In the genomic region with DNA sequence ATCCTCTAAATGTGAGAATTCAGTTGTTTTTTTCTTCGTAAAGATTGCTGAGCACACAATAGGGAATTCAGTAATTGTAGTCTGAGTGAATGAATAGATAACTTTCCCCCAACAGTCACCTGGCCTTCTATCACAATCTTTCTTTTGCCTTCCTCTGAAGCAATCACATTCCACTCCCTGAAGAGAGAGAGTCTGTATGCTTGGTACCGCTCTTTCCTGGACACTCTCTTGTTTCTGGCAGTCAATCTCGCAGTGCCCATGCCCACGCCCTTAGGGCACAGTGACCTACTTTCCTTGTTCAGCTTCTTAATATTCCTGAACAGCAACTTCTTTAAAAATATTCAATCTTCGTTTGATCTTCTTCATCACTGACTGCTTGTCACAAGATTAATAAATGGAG, we compare ENCODE assay signal across 18 cellular contexts.
A peak's percentile ranks its signal among the peaks of the same experiment; 100 is the strongest.
DNase-seq lines count a peak whose midpoint lies in the region; ATAC-seq and TF ChIP-seq lines count a peak whose summit lies in the region.
"Had no signal": no experiment of that assay in that cellular context is flagged by ENCODE, and none has a peak within 500 bp of the region (broad histone marks: within the 10 kb centered on the region; RNA-seq: fewer than 3 reads in every experiment).

No MANE protein-coding gene starts in this region.

- H3K4me2 ChIP-seq in GM23248 (ENCODE audit: unreplicated experiment): peak overlapping the region; percentile 87

- TF ChIP-seq CTCF in breast epithelium (IDR thresholded peaks at IDR 0.05) (no peak), heart left ventricle (IDR thresholded peaks at IDR 0.05) (no peak), osteocyte (IDR thresholded peaks at IDR 0.05) (no peak), chondrocyte (IDR thresholded peaks at IDR 0.05) (no peak)

- peak overlapping the region; percentile 56; the same call in 1 of the 2 replicates for H3K9ac ChIP-seq in GM23248

- peaks cover 33% of the 10 kb centered on the region for H3F3A ChIP-seq in GM23248 (ENCODE audit: insufficient read depth)

- H3K4me1 Mint-ChIP-seq in osteocyte (ENCODE audit: unreplicated experiment) (peaks cover 45% of the 10 kb centered on the region), chondrocyte (ENCODE audit: low read depth) (peaks cover 32% of the 10 kb centered on the region)
- H3K4me1 Mint-ChIP-seq: memory B cell had no signal

- H3K27me3 ChIP-seq in GM23248 (replicated peaks; ENCODE audit: insufficient read depth) (no peaks in the 10 kb centered on the region), breast epithelium (no peaks in the 10 kb centered on the region), heart left ventricle (no peaks in the 10 kb centered on the region)
- no peaks in the 10 kb centered on the region for H3K27me3 ChIP-seq in effector memory CD4-positive, alpha-beta T cell (replicated peaks; ENCODE audit: control insufficient read depth, insufficient read depth, low read length, poor library complexity, severe bottlenecking)
- H3K27me3 ChIP-seq: neutrophil, tibial nerve had no signal

- H3K4me3 ChIP-seq in GM23248 (no peak overlapping the region), breast epithelium (no peak overlapping the region), heart left ventricle (no peak overlapping the region)
- H3K4me3 ChIP-seq in effector memory CD4-positive, alpha-beta T cell (ENCODE audit: insufficient read depth, low read depth, low read length, poor library complexity, severe bottlenecking): no peak overlapping the region
- H3K4me3 ChIP-seq: tibial nerve had no signal

- H3K4me3 Mint-ChIP-seq in osteocyte (ENCODE audit: unreplicated experiment): no peak overlapping the region
- no peak overlapping the region for H3K4me3 Mint-ChIP-seq in chondrocyte (ENCODE audit: unreplicated experiment)
- H3K4me3 Mint-ChIP-seq: activated CD8-positive, alpha-beta T cell treated with anti-CD3 and anti-CD28 coated beads for 36 hours; activated T-helper 1 cell treated with anti-CD3 and anti-CD28 coated beads, Interleukin-12 subunit alpha, Interleukin-12 subunit beta, Interleukin-2, Interleukin-4 antibody, amounts not matched to agents 30 ng/mL and 10 ng/mL and 1 ng/mL, durations not matched to agents 14 hours and 24 hours and 36 hours; H9; memory B cell had no signal

- H3K27me3 Mint-ChIP-seq in osteocyte (ENCODE audit: unreplicated experiment) (no peaks in the 10 kb centered on the region), chondrocyte (ENCODE audit: low read depth) (no peaks in the 10 kb centered on the region)
- H3K27me3 Mint-ChIP-seq: memory B cell had no signal

- H3K27ac ChIP-seq in GM23248 (peak overlapping the region; percentile 87), breast epithelium (peak overlapping the region; percentile 61 to 67), heart left ventricle (peak overlapping the region in 5 of 12 donors; percentile 2 to 65 (median 52))
- no peak overlapping the region for H3K27ac ChIP-seq in effector memory CD4-positive, alpha-beta T cell (ENCODE audit: insufficient read depth, low read length, poor library complexity, severe bottlenecking)
- H3K27ac ChIP-seq: neutrophil had no signal

- H3K9me2 ChIP-seq in GM23248 (ENCODE audit: insufficient read depth): no peaks in the 10 kb centered on the region

- WGBS in GM23248 (ENCODE audit: low coverage in 1 of 2, low lambda C conversion rate in 2 of 2, missing lambda C conversion rate in 2 of 2), 2 experiments: 28 to 34% methylated on average over 5 of the region's 5 CpGs
- 43 to 55% (median 47%) methylated on average over 5 of the region's 5 CpGs for WGBS in heart left ventricle, 4 donors

- DNase-seq in GM23248: peak; percentile 29
- peak in 1 of 2 donors; percentile 23 for DNase-seq in breast epithelium (ENCODE audit: low spot score in 2 of 2)
- no peak for DNase-seq in heart left ventricle
- DNase-seq in osteocyte (ENCODE audit: extremely low spot score, unreplicated experiment): no peak
- DNase-seq in effector memory CD4-positive, alpha-beta T cell: no peak
- no peak for DNase-seq in chondrocyte (ENCODE audit: low spot score)
- no peak for DNase-seq in NCI-H774 (lab: John Stamatoyannopoulos, UW)
- DNase-seq: activated CD8-positive, alpha-beta T cell treated with anti-CD3 and anti-CD28 coated beads for 36 hours; amniotic stem cell; Caco-2; H9; NCI-H1694; stimulated activated CD4-positive, alpha-beta T cell treated with anti-CD3 and anti-CD28 coated beads, Interleukin-4, amount 100 ng/mL, for 24 hours had no signal

- H3K36me3 Mint-ChIP-seq in osteocyte (ENCODE audit: unreplicated experiment) (no peaks in the 10 kb centered on the region), chondrocyte (ENCODE audit: low read depth) (no peaks in the 10 kb centered on the region)
- H3K36me3 Mint-ChIP-seq: memory B cell had no signal

- peak overlapping the region; percentile 36; the same call in 1 of the 2 replicates for H2AFZ ChIP-seq in GM23248

- no peaks in the 10 kb centered on the region for H3K79me2 ChIP-seq in GM23248 (ENCODE audit: insufficient read depth)

- intact Hi-C loops in breast epithelium (cut with DNase I; ENCODE audit: low total_unique reads): no loop called here
- intact Hi-C loops in heart left ventricle (cut with DNase I): no loop called here

- TF ChIP-seq POLR2A in breast epithelium (IDR thresholded peaks at IDR 0.05) (no peak), heart left ventricle (IDR thresholded peaks at IDR 0.05) (no peak)

- ATAC-seq in heart left ventricle (peak; percentile 47 to 72 (median 60)), HG03108 (IDR thresholded peaks at IDR 0.05; ENCODE audit: unreplicated experiment) (no peak)
- ATAC-seq: activated CD8-positive, alpha-beta T cell treated with anti-CD3 and anti-CD28 coated beads for 36 hours had no signal

- H3K9me3 ChIP-seq in GM23248 (ENCODE audit: low read depth): no peaks in the 10 kb centered on the region
- H3K9me3 ChIP-seq in breast epithelium: no peaks in the 10 kb centered on the region
- H3K9me3 ChIP-seq in heart left ventricle: no peaks in the 10 kb centered on the region
- H3K9me3 ChIP-seq in effector memory CD4-positive, alpha-beta T cell (ENCODE audit: control insufficient read depth, low read length): no peaks in the 10 kb centered on the region
- H3K9me3 ChIP-seq: Caco-2, neutrophil, tibial nerve had no signal

- no peaks in the 10 kb centered on the region for H3K9me3 Mint-ChIP-seq in osteocyte (ENCODE audit: unreplicated experiment)
- no peaks in the 10 kb centered on the region for H3K9me3 Mint-ChIP-seq in chondrocyte (ENCODE audit: low read depth)
- H3K9me3 Mint-ChIP-seq: activated CD8-positive, alpha-beta T cell treated with anti-CD3 and anti-CD28 coated beads for 36 hours; activated T-helper 1 cell treated with anti-CD3 and anti-CD28 coated beads, Interleukin-12 subunit alpha, Interleukin-12 subunit beta, Interleukin-2, Interleukin-4 antibody, amounts not matched to agents 30 ng/mL and 10 ng/mL and 1 ng/mL, durations not matched to agents 14 hours and 24 hours and 36 hours; H9; memory B cell had no signal

- H3K36me3 ChIP-seq in GM23248 (ENCODE audit: low read depth): no peaks in the 10 kb centered on the region
- no peaks in the 10 kb centered on the region for H3K36me3 ChIP-seq in breast epithelium
- no peaks in the 10 kb centered on the region for H3K36me3 ChIP-seq in heart left ventricle
- H3K36me3 ChIP-seq in effector memory CD4-positive, alpha-beta T cell (ENCODE audit: control insufficient read depth, insufficient read depth, low read length): no peaks in the 10 kb centered on the region
- H3K36me3 ChIP-seq: neutrophil, tibial nerve had no signal

- no peaks in the 10 kb centered on the region for H4K20me1 ChIP-seq in GM23248 (ENCODE audit: insufficient read depth)

- H3K27ac Mint-ChIP-seq in osteocyte (ENCODE audit: unreplicated experiment) (peak overlapping the region; percentile 82), chondrocyte (ENCODE audit: unreplicated experiment) (no peak overlapping the region)
- H3K27ac Mint-ChIP-seq: activated CD8-positive, alpha-beta T cell treated with anti-CD3 and anti-CD28 coated beads for 36 hours; activated T-helper 1 cell treated with anti-CD3 and anti-CD28 coated beads, Interleukin-12 subunit alpha, Interleukin-12 subunit beta, Interleukin-2, Interleukin-4 antibody, amounts not matched to agents 30 ng/mL and 10 ng/mL and 1 ng/mL, durations not matched to agents 14 hours and 24 hours and 36 hours; memory B cell had no signal

- in situ Hi-C loops in GM23248 (cut with MboI): loop anchor here (10.0 to 25.0 kb wide), 2 partner anchors 152 to 699 kb away; no protein-coding TSS in a partner anchor

- H3K4me1 ChIP-seq in GM23248 (ENCODE audit: insufficient read depth) (peaks cover 53% of the 10 kb centered on the region), breast epithelium (no peaks in the 10 kb centered on the region), heart left ventricle (peaks cover 0 to 38% (median 20%) of the 10 kb centered on the region in 12 donors)
- no peaks in the 10 kb centered on the region for H3K4me1 ChIP-seq in effector memory CD4-positive, alpha-beta T cell (ENCODE audit: control insufficient read depth, insufficient read depth, low read length, poor library complexity, severe bottlenecking)
- H3K4me1 ChIP-seq: Caco-2 had no signal
